In genomic region chr9:89444212-89444611, GRCh38 we compare ENCODE assay signal across 13 cellular contexts. TPM values are rescaled to one million over a fixed set of nuclear protein-coding genes. Genes with fewer than 3 reads are reported as not detected.
DNase-seq lines count a peak whose midpoint lies in the region; ATAC-seq and TF ChIP-seq lines count a peak whose summit lies in the region.
"Had no signal": no experiment of that assay in that cellular context is flagged by ENCODE, and none has a peak within 500 bp of the region (broad histone marks: within the 10 kb centered on the region; RNA-seq: fewer than 3 reads in every experiment).

No MANE protein-coding gene starts in this region.

- H3K4me1 Mint-ChIP-seq in CD4-positive, CD25-positive, alpha-beta regulatory T cell, result peaks cover 5 to 97% (median 65%) of the 10 kb centered on the region in 4 donors
- H3K4me1 Mint-ChIP-seq in endothelial cell (ENCODE audit: unreplicated experiment), result no peaks in the 10 kb centered on the region

- no peaks in the 10 kb centered on the region for H4K20me1 ChIP-seq in neural cell (ENCODE audit: insufficient read depth)

- H3K4me3 Mint-ChIP-seq in CD4-positive, CD25-positive, alpha-beta regulatory T cell, result peak overlapping the region; percentile 23 to 70 (median 56)
- H3K4me3 Mint-ChIP-seq in endothelial cell (ENCODE audit: unreplicated experiment), result no peak overlapping the region
- H3K4me3 Mint-ChIP-seq: nephron had no signal

- peaks cover 31% of the 10 kb centered on the region for H3K36me3 Mint-ChIP-seq in CD4-positive, CD25-positive, alpha-beta regulatory T cell
- no peaks in the 10 kb centered on the region for H3K36me3 Mint-ChIP-seq in endothelial cell (ENCODE audit: low read depth, unreplicated experiment)

- no peaks in the 10 kb centered on the region for H3K9me3 ChIP-seq in CD4-positive, CD25-positive, alpha-beta regulatory T cell (ENCODE audit: control insufficient read depth in 2 of 2, low read length in 2 of 2)
- no peaks in the 10 kb centered on the region for H3K9me3 ChIP-seq in neural cell (ENCODE audit: low read length)
- H3K9me3 ChIP-seq: SJSA1, thyroid gland had no signal

- no peak overlapping the region for H3K4me3 ChIP-seq in CD4-positive, CD25-positive, alpha-beta regulatory T cell (ENCODE audit: low read depth, low read length)
- H3K4me3 ChIP-seq in neural cell (ENCODE audit: low read length), result peak overlapping the region; percentile 39
- H3K4me3 ChIP-seq: SJSA1, thyroid gland had no signal

- H2AFZ ChIP-seq in neural cell (ENCODE audit: low read depth, low read length), result no peak overlapping the region

- peak in 2 of 3 donors; percentile 56 to 76 for DNase-seq in CD4-positive, CD25-positive, alpha-beta regulatory T cell
- peak; percentile 64 for DNase-seq in activated CD4-positive, alpha-beta T cell treated with anti-CD3 and anti-CD28 coated beads, Interleukin-2, amount 50 U/mL, for 1 hour
- DNase-seq in astrocyte of the hippocampus (ENCODE audit: low read depth, low spot score), result peak; percentile 28
- no peak for DNase-seq in GM19238 (ENCODE audit: insufficient read length, low spot score)
- no peak for DNase-seq in endothelial cell (ENCODE audit: low spot score)
- no peak for DNase-seq in SK-N-DZ (ENCODE audit: low spot score)
- no peak for DNase-seq in foreskin melanocyte
- DNase-seq: NCI-H524 treated with DMSO at 0.1 percent for 48 hours, thyroid gland had no signal

- TF ChIP-seq RAD21 in neural cell (conservative IDR thresholded peaks at IDR 0.05), result peak; percentile 17

- TF ChIP-seq CTCF in neural cell (IDR thresholded peaks at IDR 0.05; ENCODE audit: poor library complexity, severe bottlenecking) (no peak), endothelial cell (IDR thresholded peaks at IDR 0.05; ENCODE audit: unreplicated experiment) (no peak)

- peaks cover 99% of the 10 kb centered on the region for H3K4me1 ChIP-seq in CD4-positive, CD25-positive, alpha-beta regulatory T cell (ENCODE audit: control insufficient read depth, insufficient read depth, low read length, poor library complexity, severe bottlenecking)

- ATAC-seq in CD4-positive, CD25-positive, alpha-beta regulatory T cell (ENCODE audit: low read depth in 2 of 2), result peak; percentile 74 to 85

- H3K27me3 ChIP-seq in CD4-positive, CD25-positive, alpha-beta regulatory T cell (ENCODE audit: control insufficient read depth, insufficient read depth, low read length), result no peaks in the 10 kb centered on the region
- no peaks in the 10 kb centered on the region for H3K27me3 ChIP-seq in neural cell (ENCODE audit: insufficient read depth, low read depth, low read length)
- H3K27me3 ChIP-seq: SJSA1, thyroid gland had no signal

- H3K9ac ChIP-seq in neural cell (ENCODE audit: low read length), result peak overlapping the region; percentile 57

- H3K9me2 ChIP-seq in neural cell (ENCODE audit: insufficient read depth, low read length), result no peaks in the 10 kb centered on the region

- peaks cover 29% of the 10 kb centered on the region for H3K79me2 ChIP-seq in neural cell (replicated peaks; ENCODE audit: insufficient read depth, low read length)

- peak overlapping the region; percentile 93 to 98 (median 95) for H3K27ac Mint-ChIP-seq in CD4-positive, CD25-positive, alpha-beta regulatory T cell
- no peak overlapping the region for H3K27ac Mint-ChIP-seq in endothelial cell (ENCODE audit: unreplicated experiment)
- H3K27ac Mint-ChIP-seq: nephron had no signal

- H3K4me2 ChIP-seq in neural cell (ENCODE audit: low read length), result no peak overlapping the region

- peak overlapping the region; percentile 73 for H3K27ac ChIP-seq in CD4-positive, CD25-positive, alpha-beta regulatory T cell (ENCODE audit: insufficient read depth, low read length, poor library complexity, severe bottlenecking)
- H3K27ac ChIP-seq in neural cell (ENCODE audit: low read length), result peak overlapping the region; percentile 84
- H3K27ac ChIP-seq: C4-2B, SJSA1, thyroid gland had no signal

- no peaks in the 10 kb centered on the region for H3F3A ChIP-seq in neural cell (ENCODE audit: insufficient read depth, low read length, poor library complexity, severe bottlenecking)

- H3K9me3 Mint-ChIP-seq in CD4-positive, CD25-positive, alpha-beta regulatory T cell, result no peaks in the 10 kb centered on the region
- no peaks in the 10 kb centered on the region for H3K9me3 Mint-ChIP-seq in endothelial cell (ENCODE audit: unreplicated experiment)
- H3K9me3 Mint-ChIP-seq: nephron had no signal

- H3K27me3 Mint-ChIP-seq in CD4-positive, CD25-positive, alpha-beta regulatory T cell, result no peaks in the 10 kb centered on the region
- peaks cover 4% of the 10 kb centered on the region for H3K27me3 Mint-ChIP-seq in endothelial cell (ENCODE audit: unreplicated experiment)

- H3K36me3 ChIP-seq in CD4-positive, CD25-positive, alpha-beta regulatory T cell (ENCODE audit: control insufficient read depth, insufficient read depth, low read length), result peaks cover 29% of the 10 kb centered on the region
- no peaks in the 10 kb centered on the region for H3K36me3 ChIP-seq in neural cell (ENCODE audit: insufficient read depth, low read length)
- H3K36me3 ChIP-seq: SJSA1, thyroid gland had no signal

- TF ChIP-seq EP300 in neural cell (conservative IDR thresholded peaks at IDR 0.05; ENCODE audit: poor library complexity, severe bottlenecking), result peak; percentile 17

TF ChIP-seq in neural cell, 6 proteins besides CTCF, POLR2A, EP300 and RAD21:
- TF ChIP-seq TAF1 (IDR thresholded peaks at IDR 0.05; ENCODE audit: low read depth) (no peak), POLR2AphosphoS5 (IDR thresholded peaks at IDR 0.05) (peak; percentile 63), EZH2 (IDR thresholded peaks at IDR 0.05; ENCODE audit: borderline replicate concordance, insufficient read depth, low read length, poor library complexity, severe bottlenecking) (no peak), SMC3 (conservative IDR thresholded peaks at IDR 0.05; ENCODE audit: poor library complexity) (peak; percentile 22), MXI1 (conservative IDR thresholded peaks at IDR 0.05; ENCODE audit: poor library complexity, severe bottlenecking) (peak; percentile 40)
- TF ChIP-seq, protein P1, sequence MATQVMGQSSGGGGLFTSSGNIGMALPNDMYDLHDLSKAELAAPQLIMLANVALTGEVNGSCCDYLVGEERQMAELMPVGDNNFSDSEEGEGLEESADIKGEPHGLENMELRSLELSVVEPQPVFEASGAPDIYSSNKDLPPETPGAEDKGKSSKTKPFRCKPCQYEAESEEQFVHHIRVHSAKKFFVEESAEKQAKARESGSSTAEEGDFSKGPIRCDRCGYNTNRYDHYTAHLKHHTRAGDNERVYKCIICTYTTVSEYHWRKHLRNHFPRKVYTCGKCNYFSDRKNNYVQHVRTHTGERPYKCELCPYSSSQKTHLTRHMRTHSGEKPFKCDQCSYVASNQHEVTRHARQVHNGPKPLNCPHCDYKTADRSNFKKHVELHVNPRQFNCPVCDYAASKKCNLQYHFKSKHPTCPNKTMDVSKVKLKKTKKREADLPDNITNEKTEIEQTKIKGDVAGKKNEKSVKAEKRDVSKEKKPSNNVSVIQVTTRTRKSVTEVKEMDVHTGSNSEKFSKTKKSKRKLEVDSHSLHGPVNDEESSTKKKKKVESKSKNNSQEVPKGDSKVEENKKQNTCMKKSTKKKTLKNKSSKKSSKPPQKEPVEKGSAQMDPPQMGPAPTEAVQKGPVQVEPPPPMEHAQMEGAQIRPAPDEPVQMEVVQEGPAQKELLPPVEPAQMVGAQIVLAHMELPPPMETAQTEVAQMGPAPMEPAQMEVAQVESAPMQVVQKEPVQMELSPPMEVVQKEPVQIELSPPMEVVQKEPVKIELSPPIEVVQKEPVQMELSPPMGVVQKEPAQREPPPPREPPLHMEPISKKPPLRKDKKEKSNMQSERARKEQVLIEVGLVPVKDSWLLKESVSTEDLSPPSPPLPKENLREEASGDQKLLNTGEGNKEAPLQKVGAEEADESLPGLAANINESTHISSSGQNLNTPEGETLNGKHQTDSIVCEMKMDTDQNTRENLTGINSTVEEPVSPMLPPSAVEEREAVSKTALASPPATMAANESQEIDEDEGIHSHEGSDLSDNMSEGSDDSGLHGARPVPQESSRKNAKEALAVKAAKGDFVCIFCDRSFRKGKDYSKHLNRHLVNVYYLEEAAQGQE (IDR thresholded peaks at IDR 0.05; ENCODE audit: borderline replicate concordance), result no peak

RNA-seq across cellular contexts. Expression of gene SEMA4D, which starts 53.7 kb away (rescaled TPM):
- 480 TPM for total RNA-seq in CD4-positive, CD25-positive, alpha-beta regulatory T cell
- polyA plus RNA-seq in CD4-positive, CD25-positive, alpha-beta regulatory T cell, result 100 to 1,000 TPM in 1 of 4 donors, 10 to 100 TPM in 3; 67.5 to 108 (median 90.2) TPM
- 34.0 and 40.9 TPM in 2 replicates for polyA plus RNA-seq in neural cell
- 47.5 and 67.0 TPM in 2 replicates for polyA minus RNA-seq in neural cell
- total RNA-seq in endothelial cell (ENCODE audit: unreplicated experiment), result 14.8 TPM
- polyA plus RNA-seq in SK-N-DZ (2014; cell fraction: cytosol; rRNA removed), result 15.0 and 18.2 TPM in 2 replicates
- 27.2 and 58.4 TPM in 2 replicates for polyA plus RNA-seq in SK-N-DZ (2014; cell fraction: nucleus; rRNA removed)

Comparison
In these comparisons a context has a peak if more than half of its experiments do, and no peak if none do; other contexts are left out.
1. DNase-seq: peak in CD4-positive, CD25-positive, alpha-beta regulatory T cell (2 of 3), activated CD4-positive, alpha-beta T cell treated with anti-CD3 and anti-CD28 coated beads, Interleukin-2, amount 50 U/mL, for 1 hour (single experiment) and astrocyte of the hippocampus (single experiment); none in GM19238 (single experiment), endothelial cell (single experiment), SK-N-DZ (single experiment) and foreskin melanocyte (single experiment).
2. RNA of gene SEMA4D, which starts 53.7 kb away (total RNA-seq): 480 TPM in CD4-positive, CD25-positive, alpha-beta regulatory T cell (single experiment); 14.8 TPM in endothelial cell (single experiment); every median in the first group is over 10 times any median in the second.